In genomic region chr7:152025077-152025936, GRCh38 we compare ENCODE assay signal across 8 cellular contexts. TPM values are rescaled to one million over a fixed set of nuclear protein-coding genes. Genes with fewer than 3 reads are reported as not detected.
A peak's percentile ranks its signal among the peaks of the same experiment; 100 is the strongest.
DNase-seq lines count a peak whose midpoint lies in the region; ATAC-seq and TF ChIP-seq lines count a peak whose summit lies in the region.

Gene GALNT11, plus strand, starts transcription at chr7:152025674. Its CDS starts 68,554 bp downstream, at chr7:152094228.

- no peaks in the 10 kb centered on the region for H3K9me3 ChIP-seq in HUES64 (ENCODE audit: insufficient read depth, low read depth, low read length)

- peak; percentile 98 for ATAC-seq in GM21515 (IDR thresholded peaks at IDR 0.05; ENCODE audit: unreplicated experiment)
- peak; percentile 93 for ATAC-seq in stimulated activated naive CD8-positive, alpha-beta T cell treated with anti-CD3 and anti-CD28 coated beads, Interleukin-15, Interleukin-2, amounts not matched to agents 100 U/mL and 50 U/mL, for 24 hours

- peak within 1 kb of the TSS; percentile 78 for H3K9ac ChIP-seq in HUES64 (ENCODE audit: low read depth, low read length)

- peaks cover 8% of the 10 kb centered on the region for H3K4me1 Mint-ChIP-seq in nephron

- H3K36me3 ChIP-seq in HUES64 (ENCODE audit: insufficient read depth, low read length): peaks cover 8% of the 10 kb centered on the region

- H3K27ac Mint-ChIP-seq in nephron: peak within 1 kb of the TSS; percentile 65 to 71 (median 71)

- H3K4me3 Mint-ChIP-seq in nephron: peak within 1 kb of the TSS; percentile 88 to 92 (median 89)

- peaks cover 18% of the 10 kb centered on the region for H3K27me3 ChIP-seq in HUES64 (ENCODE audit: insufficient read depth, low read length)

- 4% methylated on average over 83 of the region's 84 CpGs for WGBS in HUES64

- H3K4me1 ChIP-seq in HUES64 (ENCODE audit: insufficient read depth, low read length): 0 out of 2 replicates have a peak, but pooled peaks cover 3% of the 10 kb centered on the region

- TF ChIP-seq CTCF in nephron (IDR thresholded peaks at IDR 0.05; ENCODE audit: unreplicated experiment in 3 of 3): peak in 2 of 3 experiments; percentile 41 to 49

- DNase-seq in DMS153 treated with DMSO at 0.1 percent for 48 hours (lab: John Stamatoyannopoulos, UW; ENCODE audit: unreplicated experiment) (peak; percentile 51), RPMI7951 (ENCODE audit: low read depth) (peak; percentile 86), fibroblast of peridontal ligament (ENCODE audit: extremely low read depth) (peak; percentile 73)
- peak; percentile 83 for DNase-seq in activated T-helper 9 cell treated with anti-CD3 and anti-CD28 coated beads, Interleukin-2, amount 50 U/mL, for 16 hours (ENCODE audit: low read depth)
- peak; percentile 89 for DNase-seq in stimulated activated naive CD8-positive, alpha-beta T cell treated with anti-CD3 and anti-CD28 coated beads, Interleukin-15, Interleukin-2, amounts not matched to agents 100 U/mL and 50 U/mL, for 24 hours

- H3K4me3 ChIP-seq in HUES64 (ENCODE audit: low read length): peak within 1 kb of the TSS; percentile 97

- peaks cover 29% of the 10 kb centered on the region for H3K36me3 Mint-ChIP-seq in nephron (ENCODE audit: low read depth)

- H3K9me3 Mint-ChIP-seq in nephron: peaks cover 3% of the 10 kb centered on the region

- peak within 1 kb of the TSS; percentile 77 for H3K27ac ChIP-seq in HUES64 (ENCODE audit: low read depth, low read length)

- peaks cover 8% of the 10 kb centered on the region for H3K27me3 Mint-ChIP-seq in nephron (ENCODE audit: low read depth)

RNA-seq across cellular contexts. Expression of gene GALNT11, which starts in this region (rescaled TPM):
- polyA plus RNA-seq in HUES64 (2013, experiment 1 of 2): 18.3 TPM
- polyA plus RNA-seq in HUES64 (2013, experiment 2 of 2): 21.6 TPM
- total RNA-seq in RPMI7951 (2014; rRNA removed; shearing (Covaris generic)): 38.0 and 40.9 TPM in 2 replicates

Comparison
In these comparisons a context has a peak if more than half of its experiments do, and no peak if none do; other contexts are left out.
1. Peak in every context shown above with its lines: DNase-seq, ATAC-seq, H3K4me3 ChIP-seq and H3K27ac ChIP-seq.